ENCODE assay signal across 8 cellular contexts in genomic region chr2:180006781-180007579, GRCh38. TPM values are rescaled to one million over a fixed set of nuclear protein-coding genes. Genes with fewer than 3 reads are reported as not detected.
DNase-seq lines count a peak whose midpoint lies in the region; ATAC-seq, FAIRE-seq and TF ChIP-seq lines count a peak whose summit lies in the region.

CWC22 (minus strand) TSS chr2:180007297; CDS start chr2:179993341, 13,956 bp downstream.

- peaks cover 11 to 16% of the 10 kb centered on the region in 2 donors for H3K4me1 ChIP-seq in adrenal gland (replicated peaks in 1 of 2)
- peaks cover 0 to 31% (median 14%) of the 10 kb centered on the region in 12 donors for H3K4me1 ChIP-seq in heart left ventricle

- no peaks in the 10 kb centered on the region for H3K36me3 Mint-ChIP-seq in type B pancreatic cell

- peak within 1 kb of the TSS; percentile 96 for H3K4me3 Mint-ChIP-seq in type B pancreatic cell

- H3K27ac ChIP-seq in adrenal gland: peak within 1 kb of the TSS; percentile 84 to 96 (median 93)
- peak within 1 kb of the TSS; percentile 83 to 96 (median 90) for H3K27ac ChIP-seq in heart left ventricle

- H3K9me3 Mint-ChIP-seq in type B pancreatic cell: no peaks in the 10 kb centered on the region

- H3K27ac Mint-ChIP-seq in type B pancreatic cell: peak within 1 kb of the TSS; percentile 100

- H3K9me3 ChIP-seq in adrenal gland (replicated peaks in 1 of 3): peaks cover 0 to 2% (median 0%) of the 10 kb centered on the region in 3 donors
- H3K9me3 ChIP-seq in heart left ventricle: no peaks in the 10 kb centered on the region

- H3K4me1 Mint-ChIP-seq in type B pancreatic cell (ENCODE audit: unreplicated experiment): peaks cover 9% of the 10 kb centered on the region

- DNase-seq in GM12892 (ENCODE audit: insufficient read length): peak; percentile 29
- peak; percentile 82 for DNase-seq in NCI-H146 (lab: John Stamatoyannopoulos, UW)
- DNase-seq in T-helper 1 cell: peak; percentile 63 to 92 (median 80)
- peak; percentile 86 to 97 (median 89) for DNase-seq in adrenal gland
- peak; percentile 83 to 89 (median 87) for DNase-seq in heart left ventricle
- DNase-seq in pons (ENCODE audit: low spot score): peak; percentile 98
- peak; percentile 80 for DNase-seq in type B pancreatic cell (ENCODE audit: extremely low spot score, unreplicated experiment)

- WGBS in adrenal gland, 4 donors: 0 to 1% (median 0%) methylated on average over 26 to 46 of the region's 46 CpGs
- 0 to 1% (median 0%) methylated on average over 45 to 46 of the region's 46 CpGs for WGBS in heart left ventricle, 4 donors

- peaks cover 2% of the 10 kb centered on the region for H3K27me3 Mint-ChIP-seq in type B pancreatic cell

- ATAC-seq in HG02852 (IDR thresholded peaks at IDR 0.05; ENCODE audit: unreplicated experiment): peak; percentile 97
- peak; percentile 97 to 99 (median 98) for ATAC-seq in heart left ventricle

- intact Hi-C loops in adrenal gland (cut with DNase I): no loop called here
- intact Hi-C loops in heart left ventricle (cut with DNase I): no loop called here

- H3K27me3 ChIP-seq in adrenal gland (no peaks in the 10 kb centered on the region), heart left ventricle (no peaks in the 10 kb centered on the region)

- H3K4me3 ChIP-seq in adrenal gland (peak within 1 kb of the TSS; percentile 70 to 97 (median 91)), heart left ventricle (peak within 1 kb of the TSS; percentile 71 to 99 (median 79))

- peak; percentile 96 for FAIRE-seq in GM12892 (lab: Jason Lieb, UNC)

- TF ChIP-seq CTCF in adrenal gland (IDR thresholded peaks at IDR 0.05) (peak in 1 of 6 experiments; percentile 1), heart left ventricle (IDR thresholded peaks at IDR 0.05) (no peak), type B pancreatic cell (conservative IDR thresholded peaks at IDR 0.05) (no peak)

- H3K36me3 ChIP-seq in adrenal gland (replicated peaks in 1 of 2) (no peaks in the 10 kb centered on the region), heart left ventricle (no peaks in the 10 kb centered on the region)

- TF ChIP-seq POLR2A in GM12892 (IDR thresholded peaks at IDR 0.05; ENCODE audit: low read depth, low read length) (peak; percentile 84), adrenal gland (IDR thresholded peaks at IDR 0.05) (peak in 1 of 2 donors; percentile 50), heart left ventricle (IDR thresholded peaks at IDR 0.05) (peak in 1 of 2 donors; percentile 26)

RNA-seq across cellular contexts. Expression of gene CWC22, which starts in this region (rescaled TPM):
- 19.2 TPM for polyA plus RNA-seq in GM12892 (2012; ENCODE audit: missing spikeins)
- total RNA-seq in adrenal gland (10 to 100 TPM; 11.4 to 17.7 (median 14.9) TPM), heart left ventricle (10 to 100 TPM in 7 of 9 donors, 1 to 10 TPM in 2; 8.8 to 17.7 (median 11.7) TPM), type B pancreatic cell (ENCODE audit: low replicate concordance) (18.7 and 21.8 TPM in 2 replicates)
- polyA plus RNA-seq in adrenal gland (10 to 100 TPM in 2 of 3 donors, 1 to 10 TPM in 1; 9.2 to 22.0 (median 12.3) TPM), heart left ventricle (1 to 10 TPM; 6.4 to 9.0 TPM)

Comparison
In these comparisons a context has a peak if more than half of its experiments do, and no peak if none do; other contexts are left out.
1. Peak in every context shown above with its lines: DNase-seq, ATAC-seq, H3K4me3 ChIP-seq and H3K27ac ChIP-seq.
2. DNase-seq: peak in every context shown above with its lines; median percentile 98 in pons; 89 in adrenal gland; 87 in heart left ventricle; 82 in NCI-H146; 80 in T-helper 1 cell; 80 in type B pancreatic cell; 29 in GM12892.